Comparison of ENCODE assay signal across 13 cellular contexts in the genomic region with DNA sequence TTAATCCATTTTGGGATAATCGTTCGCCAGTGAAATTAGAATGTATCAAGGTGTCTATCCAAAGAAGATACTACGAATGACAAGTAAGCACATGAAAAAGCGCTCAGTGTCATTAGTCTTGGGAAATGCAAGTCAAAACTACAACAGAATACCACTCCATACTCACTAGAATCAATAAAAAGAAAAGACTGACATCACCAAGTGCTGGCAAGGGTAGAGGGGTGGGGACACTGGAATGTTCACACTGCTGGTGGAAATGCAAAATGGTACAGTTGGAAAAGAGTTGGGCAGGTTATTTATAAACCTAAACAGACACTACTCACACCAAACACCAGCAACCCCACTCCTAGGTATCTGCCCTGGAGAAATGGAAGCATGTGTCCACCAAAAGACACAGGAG. TPM values are rescaled to one million over a fixed set of nuclear protein-coding genes. Genes with fewer than 3 reads are reported as not detected.
DNase-seq lines count a peak whose midpoint lies in the region; ATAC-seq and TF ChIP-seq lines count a peak whose summit lies in the region.
"Had no signal": no experiment of that assay in that cellular context is flagged by ENCODE, and none has a peak within 500 bp of the region (broad histone marks: within the 10 kb centered on the region; RNA-seq: fewer than 3 reads in every experiment).

No MANE protein-coding gene starts in this region.

- peak overlapping the region; percentile 45 for H3K4me3 ChIP-seq in CD4-positive, CD25-positive, alpha-beta regulatory T cell (ENCODE audit: low read depth, low read length)
- H3K4me3 ChIP-seq in Peyer's patch (no peak overlapping the region), epithelial cell of esophagus (ENCODE audit: low read length) (no peak overlapping the region), psoas muscle (peak overlapping the region; percentile 41)
- H3K4me3 ChIP-seq: SJSA1 had no signal

- peaks cover 72% of the 10 kb centered on the region for H3K36me3 ChIP-seq in CD4-positive, CD25-positive, alpha-beta regulatory T cell (ENCODE audit: control insufficient read depth, insufficient read depth, low read length)
- peaks cover 0 to 45% (median 0%) of the 10 kb centered on the region in 3 donors for H3K36me3 ChIP-seq in Peyer's patch
- H3K36me3 ChIP-seq in psoas muscle (ENCODE audit: insufficient read depth in 1 of 2, low read depth in 1 of 2): peaks cover 2 to 21% of the 10 kb centered on the region in 2 donors

- 65 to 76% (median 71%) methylated on average over 4 of the region's 4 CpGs for WGBS in psoas muscle, 3 donors

- peak overlapping the region; percentile 85 to 97 (median 95) for H3K27ac Mint-ChIP-seq in CD4-positive, CD25-positive, alpha-beta regulatory T cell

- H3K9me3 ChIP-seq in CD4-positive, CD25-positive, alpha-beta regulatory T cell (ENCODE audit: control insufficient read depth in 2 of 2, low read length in 2 of 2): no peaks in the 10 kb centered on the region
- H3K9me3 ChIP-seq in Peyer's patch (no peaks in the 10 kb centered on the region), psoas muscle (no peaks in the 10 kb centered on the region)
- H3K9me3 ChIP-seq: SJSA1 had no signal

- no peak for ATAC-seq in CD4-positive, CD25-positive, alpha-beta regulatory T cell (ENCODE audit: low read depth in 2 of 2)
- no peak for ATAC-seq in psoas muscle

- H3K27me3 ChIP-seq in CD4-positive, CD25-positive, alpha-beta regulatory T cell (ENCODE audit: control insufficient read depth, insufficient read depth, low read length): no peaks in the 10 kb centered on the region
- H3K27me3 ChIP-seq in Peyer's patch (no peaks in the 10 kb centered on the region), psoas muscle (ENCODE audit: insufficient read depth in 3 of 3, low read length in 2 of 3) (no peaks in the 10 kb centered on the region)
- H3K27me3 ChIP-seq: SJSA1 had no signal

- H3K36me3 Mint-ChIP-seq in CD4-positive, CD25-positive, alpha-beta regulatory T cell: peaks cover 54% of the 10 kb centered on the region

- H3K4me3 Mint-ChIP-seq in CD4-positive, CD25-positive, alpha-beta regulatory T cell: peak overlapping the region; percentile 7 to 86 (median 64)

- TF ChIP-seq POLR2A in Peyer's patch (IDR thresholded peaks at IDR 0.05): no peak

- no peaks in the 10 kb centered on the region for H3K9me3 Mint-ChIP-seq in CD4-positive, CD25-positive, alpha-beta regulatory T cell

- intact Hi-C loops in psoas muscle (cut with DNase I): no loop called here

- H3K4me1 Mint-ChIP-seq in CD4-positive, CD25-positive, alpha-beta regulatory T cell: peaks cover 23 to 99% (median 87%) of the 10 kb centered on the region in 4 donors

- DNase-seq in CD4-positive, CD25-positive, alpha-beta regulatory T cell: no peak
- DNase-seq in Peyer's patch: no peak
- DNase-seq in epithelial cell of esophagus (ENCODE audit: low read depth): peak; percentile 47
- DNase-seq in psoas muscle: no peak
- no peak for DNase-seq in OCI-M1 (lab: John Stamatoyannopoulos, UW)
- DNase-seq in GM13976 (ENCODE audit: low spot score): no peak
- no peak for DNase-seq in NCI-H1092 treated with DMSO at 0.1 percent for 48 hours (lab: John Stamatoyannopoulos, UW)
- no peak for DNase-seq in NCI-H345 (lab: John Stamatoyannopoulos, UW)
- DNase-seq: activated CD8-positive, alpha-beta memory T cell treated with anti-CD3 and anti-CD28 coated beads, Interleukin-2, amount 50 U/mL, for 4 hours; DMS79; NCI-H2107; retina had no signal

- in situ Hi-C loops in GM13976 (cut with MboI; ENCODE audit: low sequenced_read_pairs, unreplicated experiment): no loop called here

- H3K27ac ChIP-seq in CD4-positive, CD25-positive, alpha-beta regulatory T cell (ENCODE audit: insufficient read depth, low read length, poor library complexity, severe bottlenecking): peak overlapping the region; percentile 75
- peak overlapping the region; percentile 35 to 85 (median 60) for H3K27ac ChIP-seq in Peyer's patch
- peak overlapping the region; percentile 99 for H3K27ac ChIP-seq in psoas muscle
- H3K27ac ChIP-seq: SJSA1 had no signal

- no peaks in the 10 kb centered on the region for H3K27me3 Mint-ChIP-seq in CD4-positive, CD25-positive, alpha-beta regulatory T cell

- no peak for TF ChIP-seq CTCF in Peyer's patch (IDR thresholded peaks at IDR 0.05)
- no peak for TF ChIP-seq CTCF in epithelial cell of esophagus (IDR thresholded peaks at IDR 0.05; ENCODE audit: insufficient read depth, low read depth, low read length, missing control alignments)
- no peak for TF ChIP-seq CTCF in psoas muscle (IDR thresholded peaks at IDR 0.05)
- TF ChIP-seq CTCF in GM13976 (IDR thresholded peaks at IDR 0.05; ENCODE audit: borderline replicate concordance, control extremely low read depth, extremely low read depth, insufficient read depth, missing control alignments): no peak

- peaks cover 95% of the 10 kb centered on the region for H3K4me1 ChIP-seq in CD4-positive, CD25-positive, alpha-beta regulatory T cell (ENCODE audit: control insufficient read depth, insufficient read depth, low read length, poor library complexity, severe bottlenecking)
- H3K4me1 ChIP-seq in Peyer's patch (peaks cover 0 to 87% (median 45%) of the 10 kb centered on the region in 4 donors), psoas muscle (peaks cover 99% of the 10 kb centered on the region)

RNA-seq across cellular contexts. Expression of gene WDR1, which starts 11.2 kb away (rescaled TPM):
- 326 TPM for total RNA-seq in CD4-positive, CD25-positive, alpha-beta regulatory T cell
- 100 to 1,000 TPM; 312 to 422 (median 370) TPM for polyA plus RNA-seq in CD4-positive, CD25-positive, alpha-beta regulatory T cell
- total RNA-seq in Peyer's patch (100 to 1,000 TPM; 170 to 192 (median 180) TPM), psoas muscle (100 to 1,000 TPM in 3 of 4 donors, 10 to 100 TPM in 1; 86.3 to 146 (median 118) TPM)
- polyA plus RNA-seq in psoas muscle: 100 to 1,000 TPM in 1 of 3 donors, 10 to 100 TPM in 2; 55.6 to 273 (median 79.1) TPM

Comparison
In these comparisons a context has a peak if more than half of its experiments do, and no peak if none do; other contexts are left out.
1. H3K4me3 ChIP-seq: peak in CD4-positive, CD25-positive, alpha-beta regulatory T cell (single experiment) and psoas muscle (single experiment); none in Peyer's patch (0 of 4) and epithelial cell of esophagus (single experiment).
2. Peak in every context shown above with its lines, with median percentiles within 50 percentile points of each other: H3K27ac ChIP-seq.